Comparison of ENCODE assay signal across 8 cellular contexts in genomic region chr1:202107321-202107761, GRCh38. TPM values are rescaled to one million over a fixed set of nuclear protein-coding genes. Genes with fewer than 3 reads are reported as not detected.
A peak's percentile ranks its signal among the peaks of the same experiment; 100 is the strongest.
DNase-seq lines count a peak whose midpoint lies in the region; ATAC-seq and TF ChIP-seq lines count a peak whose summit lies in the region.

No MANE protein-coding gene starts in this region.

- no peak for TF ChIP-seq CTCF in esophagus squamous epithelium (IDR thresholded peaks at IDR 0.05)
- TF ChIP-seq CTCF in neural cell (IDR thresholded peaks at IDR 0.05; ENCODE audit: poor library complexity, severe bottlenecking) = no peak

- H3K9me2 ChIP-seq in neural cell (ENCODE audit: insufficient read depth, low read length) = no peaks in the 10 kb centered on the region

- H3K9ac ChIP-seq in neural cell (ENCODE audit: low read length) = peak overlapping the region; percentile 34

- peaks cover 16 to 62% (median 25%) of the 10 kb centered on the region in 3 donors for H3K4me1 ChIP-seq in esophagus squamous epithelium

- TF ChIP-seq POLR2A in esophagus squamous epithelium (IDR thresholded peaks at IDR 0.05) (no peak), erythroblast (IDR thresholded peaks at IDR 0.05; ENCODE audit: low read length) (no peak)

- intact Hi-C loops in esophagus squamous epithelium (cut with DNase I) = no loop called here

- H3K4me1 Mint-ChIP-seq in activated CD4-positive, alpha-beta memory T cell treated with anti-CD3 and anti-CD28 coated beads, Interleukin-2, amount 10 ng/mL, durations not matched to agents 7 days and 5 days = no peaks in the 10 kb centered on the region

- H3K4me2 ChIP-seq in neural cell (ENCODE audit: low read length) = no peak overlapping the region

- no peak for TF ChIP-seq RAD21 in neural cell (conservative IDR thresholded peaks at IDR 0.05)

- no peaks in the 10 kb centered on the region for H3F3A ChIP-seq in neural cell (ENCODE audit: insufficient read depth, low read length, poor library complexity, severe bottlenecking)

- no peak for ATAC-seq in GM19397 (IDR thresholded peaks at IDR 0.05; ENCODE audit: unreplicated experiment)

- H3K27ac ChIP-seq in esophagus squamous epithelium (peak overlapping the region; percentile 64 to 80 (median 70)), neural cell (ENCODE audit: low read length) (no peak overlapping the region)

- H3K9me3 Mint-ChIP-seq in activated CD4-positive, alpha-beta memory T cell treated with anti-CD3 and anti-CD28 coated beads, Interleukin-2, amount 10 ng/mL, durations not matched to agents 7 days and 5 days = no peaks in the 10 kb centered on the region

- no peaks in the 10 kb centered on the region for H3K9me3 ChIP-seq in esophagus squamous epithelium
- H3K9me3 ChIP-seq in neural cell (ENCODE audit: low read length) = no peaks in the 10 kb centered on the region

- H3K36me3 ChIP-seq in esophagus squamous epithelium (no peaks in the 10 kb centered on the region), neural cell (ENCODE audit: insufficient read depth, low read length) (no peaks in the 10 kb centered on the region)

- WGBS in esophagus squamous epithelium, 2 donors = no CpG with 5 or more reads among the region's 5 CpGs

- H3K4me3 Mint-ChIP-seq in activated CD4-positive, alpha-beta memory T cell treated with anti-CD3 and anti-CD28 coated beads, Interleukin-2, amount 10 ng/mL, durations not matched to agents 7 days and 5 days = no peak overlapping the region

- DNase-seq in DMS53 treated with DMSO at 0.1 percent for 48 hours (lab: John Stamatoyannopoulos, UW; ENCODE audit: unreplicated experiment) = peak; percentile 21
- peak; percentile 93 for DNase-seq in NCI-H2196 treated with DMSO at 0.1 percent for 48 hours (lab: John Stamatoyannopoulos, UW; ENCODE audit: unreplicated experiment)
- no peak for DNase-seq in esophagus squamous epithelium (lab: John Stamatoyannopoulos, UW)
- no peak for DNase-seq in erythroblast (lab: John Stamatoyannopoulos, UW)
- no peak for DNase-seq in activated CD4-positive, alpha-beta memory T cell treated with anti-CD3 and anti-CD28 coated beads, Interleukin-2, amount 10 ng/mL, durations not matched to agents 7 days and 5 days
- no peak for DNase-seq in NCI-H1930 (lab: John Stamatoyannopoulos, UW)

- POLR2A ChIA-PET in activated CD4-positive, alpha-beta memory T cell treated with anti-CD3 and anti-CD28 coated beads, Interleukin-2, amount 10 ng/mL, durations not matched to agents 7 days and 5 days (lab: Charles Lee) = no interaction called here

- peaks cover 3% of the 10 kb centered on the region for H3K27me3 Mint-ChIP-seq in activated CD4-positive, alpha-beta memory T cell treated with anti-CD3 and anti-CD28 coated beads, Interleukin-2, amount 10 ng/mL, durations not matched to agents 7 days and 5 days

- H3K36me3 Mint-ChIP-seq in activated CD4-positive, alpha-beta memory T cell treated with anti-CD3 and anti-CD28 coated beads, Interleukin-2, amount 10 ng/mL, durations not matched to agents 7 days and 5 days (ENCODE audit: low read depth) = no peaks in the 10 kb centered on the region

- CTCF ChIA-PET in activated CD4-positive, alpha-beta memory T cell treated with anti-CD3 and anti-CD28 coated beads, Interleukin-2, amount 10 ng/mL, durations not matched to agents 7 days and 5 days (lab: Charles Lee) = interaction anchor here (1.3 kb wide), 1 partner anchor 211 kb away, joined by 3 read pairs; no protein-coding TSS in a partner anchor

- H2AFZ ChIP-seq in neural cell (ENCODE audit: low read depth, low read length) = peak overlapping the region; percentile 60

- H4K20me1 ChIP-seq in neural cell (ENCODE audit: insufficient read depth) = no peaks in the 10 kb centered on the region

- H3K27ac Mint-ChIP-seq in activated CD4-positive, alpha-beta memory T cell treated with anti-CD3 and anti-CD28 coated beads, Interleukin-2, amount 10 ng/mL, durations not matched to agents 7 days and 5 days = no peak overlapping the region

- H3K79me2 ChIP-seq in neural cell (replicated peaks; ENCODE audit: insufficient read depth, low read length) = no peaks in the 10 kb centered on the region

- H3K27me3 ChIP-seq in esophagus squamous epithelium (no peaks in the 10 kb centered on the region), neural cell (ENCODE audit: insufficient read depth, low read depth, low read length) (no peaks in the 10 kb centered on the region)

- H3K4me3 ChIP-seq in esophagus squamous epithelium = no peak overlapping the region
- H3K4me3 ChIP-seq in neural cell (ENCODE audit: low read length) = peak overlapping the region; percentile 47

- TF ChIP-seq EP300 in neural cell (conservative IDR thresholded peaks at IDR 0.05; ENCODE audit: poor library complexity, severe bottlenecking) = no peak

TF ChIP-seq in neural cell, 6 proteins besides CTCF, POLR2A, EP300 and RAD21:
- TF ChIP-seq, protein P1, sequence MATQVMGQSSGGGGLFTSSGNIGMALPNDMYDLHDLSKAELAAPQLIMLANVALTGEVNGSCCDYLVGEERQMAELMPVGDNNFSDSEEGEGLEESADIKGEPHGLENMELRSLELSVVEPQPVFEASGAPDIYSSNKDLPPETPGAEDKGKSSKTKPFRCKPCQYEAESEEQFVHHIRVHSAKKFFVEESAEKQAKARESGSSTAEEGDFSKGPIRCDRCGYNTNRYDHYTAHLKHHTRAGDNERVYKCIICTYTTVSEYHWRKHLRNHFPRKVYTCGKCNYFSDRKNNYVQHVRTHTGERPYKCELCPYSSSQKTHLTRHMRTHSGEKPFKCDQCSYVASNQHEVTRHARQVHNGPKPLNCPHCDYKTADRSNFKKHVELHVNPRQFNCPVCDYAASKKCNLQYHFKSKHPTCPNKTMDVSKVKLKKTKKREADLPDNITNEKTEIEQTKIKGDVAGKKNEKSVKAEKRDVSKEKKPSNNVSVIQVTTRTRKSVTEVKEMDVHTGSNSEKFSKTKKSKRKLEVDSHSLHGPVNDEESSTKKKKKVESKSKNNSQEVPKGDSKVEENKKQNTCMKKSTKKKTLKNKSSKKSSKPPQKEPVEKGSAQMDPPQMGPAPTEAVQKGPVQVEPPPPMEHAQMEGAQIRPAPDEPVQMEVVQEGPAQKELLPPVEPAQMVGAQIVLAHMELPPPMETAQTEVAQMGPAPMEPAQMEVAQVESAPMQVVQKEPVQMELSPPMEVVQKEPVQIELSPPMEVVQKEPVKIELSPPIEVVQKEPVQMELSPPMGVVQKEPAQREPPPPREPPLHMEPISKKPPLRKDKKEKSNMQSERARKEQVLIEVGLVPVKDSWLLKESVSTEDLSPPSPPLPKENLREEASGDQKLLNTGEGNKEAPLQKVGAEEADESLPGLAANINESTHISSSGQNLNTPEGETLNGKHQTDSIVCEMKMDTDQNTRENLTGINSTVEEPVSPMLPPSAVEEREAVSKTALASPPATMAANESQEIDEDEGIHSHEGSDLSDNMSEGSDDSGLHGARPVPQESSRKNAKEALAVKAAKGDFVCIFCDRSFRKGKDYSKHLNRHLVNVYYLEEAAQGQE (IDR thresholded peaks at IDR 0.05; ENCODE audit: borderline replicate concordance) = no peak
- no peak for TF ChIP-seq MXI1 (conservative IDR thresholded peaks at IDR 0.05; ENCODE audit: poor library complexity, severe bottlenecking)
- TF ChIP-seq EZH2 (IDR thresholded peaks at IDR 0.05; ENCODE audit: borderline replicate concordance, insufficient read depth, low read length, poor library complexity, severe bottlenecking) = no peak
- no peak for TF ChIP-seq POLR2AphosphoS5 (IDR thresholded peaks at IDR 0.05)
- TF ChIP-seq SMC3 (conservative IDR thresholded peaks at IDR 0.05; ENCODE audit: poor library complexity) = no peak
- no peak for TF ChIP-seq TAF1 (IDR thresholded peaks at IDR 0.05; ENCODE audit: low read depth)

RNA-seq across cellular contexts. Expression of gene GPR37L1, which starts 15.4 kb away (rescaled TPM):
- under 1 TPM in 1 of 4 donors, not detected in 3; 0.09 TPM for total RNA-seq in esophagus squamous epithelium
- polyA plus RNA-seq in neural cell = not detected in 2 replicates
- polyA minus RNA-seq in neural cell = not detected in 2 replicates
- total RNA-seq in activated CD4-positive, alpha-beta memory T cell treated with anti-CD3 and anti-CD28 coated beads, Interleukin-2, amount 10 ng/mL, durations not matched to agents 7 days and 5 days = not detected

RNA-seq across cellular contexts. Expression of gene ARL8A, which starts 37.2 kb away (rescaled TPM):
- 10 to 100 TPM; 21.2 to 31.3 (median 23.1) TPM for total RNA-seq in esophagus squamous epithelium
- polyA plus RNA-seq in neural cell = 82.9 and 89.4 TPM in 2 replicates
- 70.4 and 73.5 TPM in 2 replicates for polyA minus RNA-seq in neural cell
- total RNA-seq in activated CD4-positive, alpha-beta memory T cell treated with anti-CD3 and anti-CD28 coated beads, Interleukin-2, amount 10 ng/mL, durations not matched to agents 7 days and 5 days = 10 to 100 TPM; 62.4 to 63.8 TPM

RNA-seq across cellular contexts. Expression of gene PTPN7, which starts 53.1 kb away (rescaled TPM):
- total RNA-seq in esophagus squamous epithelium = 1 to 10 TPM; 1.9 to 5.5 (median 3.1) TPM
- polyA plus RNA-seq in neural cell = 2.1 TPM in 1 of 2 replicates, not detected in the other
- not detected in 2 replicates for polyA minus RNA-seq in neural cell
- 100 to 1,000 TPM; 228 to 231 TPM for total RNA-seq in activated CD4-positive, alpha-beta memory T cell treated with anti-CD3 and anti-CD28 coated beads, Interleukin-2, amount 10 ng/mL, durations not matched to agents 7 days and 5 days

Comparison
In these comparisons a context has a peak if more than half of its experiments do, and no peak if none do; other contexts are left out.
1. DNase-seq: peak in DMS53 treated with DMSO at 0.1 percent for 48 hours (single experiment) and NCI-H2196 treated with DMSO at 0.1 percent for 48 hours (single experiment); none in esophagus squamous epithelium (single experiment), erythroblast (0 of 2), activated CD4-positive, alpha-beta memory T cell treated with anti-CD3 and anti-CD28 coated beads, Interleukin-2, amount 10 ng/mL, durations not matched to agents 7 days and 5 days (single experiment) and NCI-H1930 (0 of 2).
2. RNA of gene PTPN7, which starts 53.1 kb away (total RNA-seq): 228 to 231 TPM in activated CD4-positive, alpha-beta memory T cell treated with anti-CD3 and anti-CD28 coated beads, Interleukin-2, amount 10 ng/mL, durations not matched to agents 7 days and 5 days; 1.9 to 5.5 TPM in esophagus squamous epithelium; every median in the first group is over 10 times any median in the second.